12 cellular contexts compared by ENCODE assay signal in genomic region chr13:20073775-20074174, GRCh38.
DNase-seq lines count a peak whose midpoint lies in the region; ATAC-seq and TF ChIP-seq lines count a peak whose summit lies in the region.
"Had no signal": no experiment of that assay in that cellular context is flagged by ENCODE, and none has a peak within 500 bp of the region (broad histone marks: within the 10 kb centered on the region; RNA-seq: fewer than 3 reads in every experiment).

No MANE protein-coding gene starts in this region.

- peak; percentile 90 for ATAC-seq in GM18909 (IDR thresholded peaks at IDR 0.05; ENCODE audit: poor library complexity, unreplicated experiment)
- peak; percentile 91 for ATAC-seq in GM21786 (IDR thresholded peaks at IDR 0.05; ENCODE audit: unreplicated experiment)
- ATAC-seq in HG03565 (IDR thresholded peaks at IDR 0.05; ENCODE audit: unreplicated experiment), result peak; percentile 59
- ATAC-seq: foreskin keratinocyte had no signal

- no peaks in the 10 kb centered on the region for H3K9me3 Mint-ChIP-seq in nephron progenitor cell

- no peaks in the 10 kb centered on the region for H3K4me1 Mint-ChIP-seq in nephron progenitor cell

- H3K27me3 Mint-ChIP-seq in nephron progenitor cell (ENCODE audit: low read depth, poor library complexity), result no peaks in the 10 kb centered on the region
- H3K27me3 Mint-ChIP-seq: activated naive CD8-positive, alpha-beta T cell had no signal

- DNase-seq in nephron progenitor cell (no peak), glomerular visceral epithelial cell (ENCODE audit: extremely low spot score) (no peak), C1 segment of cervical spinal cord (lab: John Stamatoyannopoulos, UW) (no peak)
- no peak for DNase-seq in activated T-cell treated with anti-CD3 and anti-CD28 coated beads, Interleukin-2, amount 50 U/mL, for 48 hours
- DNase-seq: DMS79, foreskin keratinocyte, NCI-H446 treated with DMSO at 0.1 percent for 48 hours, SHP77 treated with DMSO at 0.1 percent for 48 hours had no signal

- H3K27ac Mint-ChIP-seq in nephron progenitor cell, result peak overlapping the region; percentile 2
- H3K27ac Mint-ChIP-seq: activated naive CD8-positive, alpha-beta T cell had no signal

- H3K4me3 Mint-ChIP-seq in nephron progenitor cell, result no peak overlapping the region
- H3K4me3 Mint-ChIP-seq: activated naive CD8-positive, alpha-beta T cell had no signal

- peaks cover 82% of the 10 kb centered on the region for H3K36me3 Mint-ChIP-seq in nephron progenitor cell (ENCODE audit: low read depth)

- no peak for TF ChIP-seq CTCF in nephron progenitor cell (IDR thresholded peaks at IDR 0.05)
